1 cellular context compared by ENCODE assay signal in the genomic region with DNA sequence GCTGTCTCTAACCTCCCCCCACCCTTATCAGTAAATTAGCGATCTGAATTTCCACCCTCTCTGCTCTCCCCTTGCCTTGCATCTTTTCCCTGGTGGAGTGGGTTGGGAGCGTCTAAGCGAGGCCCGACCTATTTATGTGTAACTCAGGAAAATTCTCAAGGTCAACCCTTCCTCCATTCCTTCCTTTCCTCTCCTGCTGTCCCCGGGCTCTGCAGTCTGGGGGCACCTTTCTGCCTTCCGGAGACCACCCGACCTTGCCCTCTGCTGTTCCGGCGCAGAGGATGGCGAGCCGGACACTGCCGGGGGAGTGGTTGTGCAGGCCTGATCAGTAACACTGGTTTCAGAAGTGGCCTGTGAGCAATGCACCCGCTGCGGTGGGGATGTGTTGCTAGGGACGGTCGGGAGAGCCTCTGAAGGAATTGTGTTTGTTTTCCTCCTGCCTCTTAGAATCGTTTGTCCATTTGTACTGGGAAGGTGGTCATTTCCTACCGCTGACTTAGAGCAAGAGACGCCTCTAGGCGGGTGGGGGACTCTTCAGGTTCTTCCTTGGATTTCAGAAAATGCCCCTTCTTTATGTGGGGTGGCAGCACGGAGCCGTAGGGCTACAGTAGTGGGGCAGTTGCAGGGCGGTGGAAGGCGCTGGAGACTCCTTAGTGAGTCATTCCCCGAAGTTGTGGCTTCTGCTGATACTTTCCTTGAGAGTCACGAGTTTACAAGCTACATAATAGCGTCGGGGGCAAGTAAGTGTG.
A peak's percentile ranks its signal among the peaks of the same experiment; 100 is the strongest.
TF ChIP-seq lines count a peak whose summit lies in the region.

No MANE protein-coding gene starts in this region.

TF ChIP-seq in HEK293, 187 proteins besides CTCF, POLR2A, EP300 and RAD21 (continued from another document and continues in another):
- TF ChIP-seq, protein P1, sequence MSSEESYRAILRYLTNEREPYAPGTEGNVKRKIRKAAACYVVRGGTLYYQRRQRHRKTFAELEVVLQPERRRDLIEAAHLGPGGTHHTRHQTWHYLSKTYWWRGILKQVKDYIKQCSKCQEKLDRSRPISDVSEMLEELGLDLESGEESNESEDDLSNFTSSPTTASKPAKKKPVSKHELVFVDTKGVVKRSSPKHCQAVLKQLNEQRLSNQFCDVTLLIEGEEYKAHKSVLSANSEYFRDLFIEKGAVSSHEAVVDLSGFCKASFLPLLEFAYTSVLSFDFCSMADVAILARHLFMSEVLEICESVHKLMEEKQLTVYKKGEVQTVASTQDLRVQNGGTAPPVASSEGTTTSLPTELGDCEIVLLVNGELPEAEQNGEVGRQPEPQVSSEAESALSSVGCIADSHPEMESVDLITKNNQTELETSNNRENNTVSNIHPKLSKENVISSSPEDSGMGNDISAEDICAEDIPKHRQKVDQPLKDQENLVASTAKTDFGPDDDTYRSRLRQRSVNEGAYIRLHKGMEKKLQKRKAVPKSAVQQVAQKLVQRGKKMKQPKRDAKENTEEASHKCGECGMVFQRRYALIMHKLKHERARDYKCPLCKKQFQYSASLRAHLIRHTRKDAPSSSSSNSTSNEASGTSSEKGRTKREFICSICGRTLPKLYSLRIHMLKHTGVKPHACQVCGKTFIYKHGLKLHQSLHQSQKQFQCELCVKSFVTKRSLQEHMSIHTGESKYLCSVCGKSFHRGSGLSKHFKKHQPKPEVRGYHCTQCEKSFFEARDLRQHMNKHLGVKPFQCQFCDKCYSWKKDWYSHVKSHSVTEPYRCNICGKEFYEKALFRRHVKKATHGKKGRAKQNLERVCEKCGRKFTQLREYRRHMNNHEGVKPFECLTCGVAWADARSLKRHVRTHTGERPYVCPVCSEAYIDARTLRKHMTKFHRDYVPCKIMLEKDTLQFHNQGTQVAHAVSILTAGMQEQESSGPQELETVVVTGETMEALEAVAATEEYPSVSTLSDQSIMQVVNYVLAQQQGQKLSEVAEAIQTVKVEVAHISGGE (tag by site-specific recombination; conservative IDR thresholded peaks at IDR 0.05; ENCODE audit: low read depth): peak; percentile 33; the same call in 1 of the 2 replicates
- TF ChIP-seq HOXA7 (CRISPR knock-in tag; IDR thresholded peaks at IDR 0.05; ENCODE audit: borderline replicate concordance) (no peak), KLF1 (tag by site-specific recombination; IDR thresholded peaks at IDR 0.05) (no peak), ZNF26 (tag by site-specific recombination; IDR thresholded peaks at IDR 0.05) (no peak), ZNF366 (tag by site-specific recombination; conservative IDR thresholded peaks at IDR 0.05) (peak; percentile 50; the same call in 1 of the 2 replicates), ZNF184 (tag by site-specific recombination; IDR thresholded peaks at IDR 0.05) (no peak), ZNF114 (tag by site-specific recombination; IDR thresholded peaks at IDR 0.05) (no peak), ZNF155 (tag by site-specific recombination; IDR thresholded peaks at IDR 0.05) (no peak), ZNF623 (tag by site-specific recombination; IDR thresholded peaks at IDR 0.05) (no peak), ZNF76 (tag by site-specific recombination; IDR thresholded peaks at IDR 0.05; ENCODE audit: borderline replicate concordance, low read depth) (no peak), KLF16 (tag by site-specific recombination; IDR thresholded peaks at IDR 0.05) (no peak), ZNF658 (tag by site-specific recombination; IDR thresholded peaks at IDR 0.05) (no peak), ZNF701 (tag by site-specific recombination; IDR thresholded peaks at IDR 0.05) (no peak), ZNF202 (tag by site-specific recombination; IDR thresholded peaks at IDR 0.05; ENCODE audit: borderline replicate concordance) (no peak), OSR2 (tag by site-specific recombination; IDR thresholded peaks at IDR 0.05) (peak; percentile 68), ZNF629 (tag by site-specific recombination; IDR thresholded peaks at IDR 0.05) (no peak), ZNF157 (tag by site-specific recombination; IDR thresholded peaks at IDR 0.05) (no peak), GLIS1 (tag by site-specific recombination; IDR thresholded peaks at IDR 0.05) (no peak), ZBTB17 (tag by site-specific recombination; IDR thresholded peaks at IDR 0.05) (peak; percentile 84), BCL11A (tag by site-specific recombination; IDR thresholded peaks at IDR 0.05; ENCODE audit: low read depth) (no peak), ZNF776 (tag by site-specific recombination; IDR thresholded peaks at IDR 0.05; ENCODE audit: borderline replicate concordance) (no peak), ZNF670 (tag by site-specific recombination; IDR thresholded peaks at IDR 0.05; ENCODE audit: low read depth) (no peak), ZNF473 (tag by site-specific recombination; IDR thresholded peaks at IDR 0.05) (no peak), FEZF1 (tag by site-specific recombination; IDR thresholded peaks at IDR 0.05) (no peak), ZNF423 (tag by site-specific recombination; IDR thresholded peaks at IDR 0.05) (no peak), ZNF335 (tag by site-specific recombination; conservative IDR thresholded peaks at IDR 0.05) (peak; percentile 45), ZNF660 (tag by site-specific recombination; IDR thresholded peaks at IDR 0.05) (0 out of 2 replicates have a peak, but pooled peaks have one; percentile 48), ZNF626 (tag by site-specific recombination; IDR thresholded peaks at IDR 0.05) (no peak), ZNF140 (tag by site-specific recombination; IDR thresholded peaks at IDR 0.05) (no peak), ZNF148 (tag by site-specific recombination; IDR thresholded peaks at IDR 0.05; ENCODE audit: borderline replicate concordance) (no peak), ZNF707 (tag by site-specific recombination; IDR thresholded peaks at IDR 0.05) (no peak), ZNF354C (tag by site-specific recombination; IDR thresholded peaks at IDR 0.05; ENCODE audit: borderline replicate concordance, low read depth) (no peak), ZNF555 (tag by site-specific recombination; conservative IDR thresholded peaks at IDR 0.05) (no peak), ZNF23 (tag by site-specific recombination; IDR thresholded peaks at IDR 0.05; ENCODE audit: borderline replicate concordance) (no peak), ZNF596 (tag by site-specific recombination; IDR thresholded peaks at IDR 0.05) (no peak), ZIC2 (tag by site-specific recombination; IDR thresholded peaks at IDR 0.05) (no peak), ZNF837 (tag by site-specific recombination; IDR thresholded peaks at IDR 0.05) (no peak), ZNF600 (tag by site-specific recombination; IDR thresholded peaks at IDR 0.05) (peak; percentile 97), ZNF302 (tag by site-specific recombination; IDR thresholded peaks at IDR 0.05; ENCODE audit: low read depth) (no peak), ZNF426 (tag by site-specific recombination; IDR thresholded peaks at IDR 0.05) (no peak), ZNF830 (tag by site-specific recombination; IDR thresholded peaks at IDR 0.05; ENCODE audit: low read depth) (no peak), ZNF394 (tag by site-specific recombination; IDR thresholded peaks at IDR 0.05; ENCODE audit: borderline replicate concordance) (peak; percentile 29; the same call in 1 of the 2 replicates), ZNF10 (tag by site-specific recombination; IDR thresholded peaks at IDR 0.05) (no peak), RBAK (tag by site-specific recombination; IDR thresholded peaks at IDR 0.05) (no peak), ZNF391 (tag by site-specific recombination; IDR thresholded peaks at IDR 0.05; ENCODE audit: borderline replicate concordance, low read depth) (no peak), ZNF548 (tag by site-specific recombination; IDR thresholded peaks at IDR 0.05) (no peak), ZSCAN16 (tag by site-specific recombination; IDR thresholded peaks at IDR 0.05) (no peak), ZNF2 (tag by site-specific recombination; IDR thresholded peaks at IDR 0.05) (no peak; the same call in 1 of the 2 replicates), ZNF341 (tag by site-specific recombination; IDR thresholded peaks at IDR 0.05; ENCODE audit: low read depth) (peak; percentile 70), HOXD13 (CRISPR knock-in tag; IDR thresholded peaks at IDR 0.05; ENCODE audit: borderline replicate concordance) (no peak), ZFP69B (tag by site-specific recombination; IDR thresholded peaks at IDR 0.05) (no peak)
- TF ChIP-seq, protein P2, sequence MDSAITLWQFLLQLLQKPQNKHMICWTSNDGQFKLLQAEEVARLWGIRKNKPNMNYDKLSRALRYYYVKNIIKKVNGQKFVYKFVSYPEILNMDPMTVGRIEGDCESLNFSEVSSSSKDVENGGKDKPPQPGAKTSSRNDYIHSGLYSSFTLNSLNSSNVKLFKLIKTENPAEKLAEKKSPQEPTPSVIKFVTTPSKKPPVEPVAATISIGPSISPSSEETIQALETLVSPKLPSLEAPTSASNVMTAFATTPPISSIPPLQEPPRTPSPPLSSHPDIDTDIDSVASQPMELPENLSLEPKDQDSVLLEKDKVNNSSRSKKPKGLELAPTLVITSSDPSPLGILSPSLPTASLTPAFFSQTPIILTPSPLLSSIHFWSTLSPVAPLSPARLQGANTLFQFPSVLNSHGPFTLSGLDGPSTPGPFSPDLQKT (IDR thresholded peaks at IDR 0.05; ENCODE audit: borderline replicate concordance, low read depth, low read length): no peak
- TF ChIP-seq, protein P3, sequence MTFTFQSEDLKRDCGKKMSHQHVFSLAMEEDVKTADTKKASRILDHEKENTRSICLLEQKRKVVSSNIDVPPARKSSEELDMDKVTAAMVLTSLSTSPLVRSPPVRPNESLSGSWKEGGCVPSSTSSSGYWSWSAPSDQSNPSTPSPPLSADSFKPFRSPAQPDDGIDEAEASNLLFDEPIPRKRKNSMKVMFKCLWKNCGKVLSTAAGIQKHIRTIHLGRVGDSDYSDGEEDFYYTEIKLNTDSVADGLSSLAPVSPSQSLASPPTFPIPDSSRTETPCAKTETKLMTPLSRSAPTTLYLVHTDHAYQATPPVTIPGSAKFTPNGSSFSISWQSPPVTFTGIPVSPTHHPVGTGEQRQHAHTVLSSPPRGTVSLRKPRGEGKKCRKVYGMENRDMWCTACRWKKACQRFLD (tag by site-specific recombination; IDR thresholded peaks at IDR 0.05): no peak
- TF ChIP-seq, protein P4, sequence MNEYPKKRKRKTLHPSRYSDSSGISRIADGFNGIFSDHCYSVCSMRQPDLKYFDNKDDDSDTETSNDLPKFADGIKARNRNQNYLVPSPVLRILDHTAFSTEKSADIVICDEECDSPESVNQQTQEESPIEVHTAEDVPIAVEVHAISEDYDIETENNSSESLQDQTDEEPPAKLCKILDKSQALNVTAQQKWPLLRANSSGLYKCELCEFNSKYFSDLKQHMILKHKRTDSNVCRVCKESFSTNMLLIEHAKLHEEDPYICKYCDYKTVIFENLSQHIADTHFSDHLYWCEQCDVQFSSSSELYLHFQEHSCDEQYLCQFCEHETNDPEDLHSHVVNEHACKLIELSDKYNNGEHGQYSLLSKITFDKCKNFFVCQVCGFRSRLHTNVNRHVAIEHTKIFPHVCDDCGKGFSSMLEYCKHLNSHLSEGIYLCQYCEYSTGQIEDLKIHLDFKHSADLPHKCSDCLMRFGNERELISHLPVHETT (tag by site-specific recombination; IDR thresholded peaks at IDR 0.05): 0 out of 2 replicates have a peak, but pooled peaks have one; percentile 51
- TF ChIP-seq, protein P5, sequence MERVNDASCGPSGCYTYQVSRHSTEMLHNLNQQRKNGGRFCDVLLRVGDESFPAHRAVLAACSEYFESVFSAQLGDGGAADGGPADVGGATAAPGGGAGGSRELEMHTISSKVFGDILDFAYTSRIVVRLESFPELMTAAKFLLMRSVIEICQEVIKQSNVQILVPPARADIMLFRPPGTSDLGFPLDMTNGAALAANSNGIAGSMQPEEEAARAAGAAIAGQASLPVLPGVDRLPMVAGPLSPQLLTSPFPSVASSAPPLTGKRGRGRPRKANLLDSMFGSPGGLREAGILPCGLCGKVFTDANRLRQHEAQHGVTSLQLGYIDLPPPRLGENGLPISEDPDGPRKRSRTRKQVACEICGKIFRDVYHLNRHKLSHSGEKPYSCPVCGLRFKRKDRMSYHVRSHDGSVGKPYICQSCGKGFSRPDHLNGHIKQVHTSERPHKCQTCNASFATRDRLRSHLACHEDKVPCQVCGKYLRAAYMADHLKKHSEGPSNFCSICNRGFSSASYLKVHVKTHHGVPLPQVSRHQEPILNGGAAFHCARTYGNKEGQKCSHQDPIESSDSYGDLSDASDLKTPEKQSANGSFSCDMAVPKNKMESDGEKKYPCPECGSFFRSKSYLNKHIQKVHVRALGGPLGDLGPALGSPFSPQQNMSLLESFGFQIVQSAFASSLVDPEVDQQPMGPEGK (tag by site-specific recombination; IDR thresholded peaks at IDR 0.05): peak; percentile 55
- TF ChIP-seq, protein P6, sequence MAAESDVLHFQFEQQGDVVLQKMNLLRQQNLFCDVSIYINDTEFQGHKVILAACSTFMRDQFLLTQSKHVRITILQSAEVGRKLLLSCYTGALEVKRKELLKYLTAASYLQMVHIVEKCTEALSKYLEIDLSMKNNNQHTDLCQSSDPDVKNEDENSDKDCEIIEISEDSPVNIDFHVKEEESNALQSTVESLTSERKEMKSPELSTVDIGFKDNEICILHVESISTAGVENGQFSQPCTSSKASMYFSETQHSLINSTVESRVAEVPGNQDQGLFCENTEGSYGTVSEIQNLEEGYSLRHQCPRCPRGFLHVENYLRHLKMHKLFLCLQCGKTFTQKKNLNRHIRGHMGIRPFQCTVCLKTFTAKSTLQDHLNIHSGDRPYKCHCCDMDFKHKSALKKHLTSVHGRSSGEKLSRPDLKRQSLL (tag by site-specific recombination; IDR thresholded peaks at IDR 0.05): peak; percentile 93
